In the genomic region with DNA sequence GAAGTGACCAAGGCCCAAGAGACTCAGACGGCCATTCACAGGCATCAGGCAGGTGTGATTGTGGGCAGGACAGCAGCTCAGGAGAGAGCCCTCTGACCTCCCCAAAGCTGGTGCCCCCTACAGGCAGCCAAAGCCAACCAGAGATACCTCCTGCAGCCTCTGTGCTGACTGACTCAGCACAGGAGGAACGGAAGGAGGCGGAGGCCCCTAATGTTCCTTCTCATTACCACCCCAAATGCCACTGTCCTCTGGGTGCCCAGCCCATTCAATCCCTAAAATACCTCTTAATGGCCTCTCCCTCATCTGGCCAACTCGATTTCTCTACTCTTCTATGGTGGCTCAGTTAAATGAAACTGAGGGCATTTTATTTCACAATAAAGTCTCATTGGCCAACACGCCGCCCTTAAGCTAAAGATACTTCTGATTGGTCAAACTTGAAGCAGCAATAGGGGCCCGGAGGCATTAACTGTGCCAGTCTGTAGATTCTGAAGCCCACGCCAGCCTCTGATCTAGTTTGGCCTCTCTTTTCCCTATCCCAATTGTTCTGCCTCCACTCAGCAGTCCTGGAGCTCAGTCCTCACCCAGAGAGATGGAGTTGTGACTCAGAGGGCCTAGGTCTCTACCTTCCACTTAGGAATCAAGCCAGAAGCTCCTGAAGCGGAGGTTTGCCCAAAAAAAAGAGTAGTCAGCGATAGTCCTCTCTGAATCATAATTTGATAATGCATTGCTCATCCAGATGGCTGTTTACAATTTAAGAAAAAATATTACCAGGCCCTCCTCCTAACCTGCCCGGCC, we compare ENCODE assay signal across 1 cellular context.
TF ChIP-seq lines count a peak whose summit lies in the region.

No MANE protein-coding gene starts in this region.

TF ChIP-seq in neural cell, 6 proteins besides CTCF, POLR2A, EP300 and RAD21 (continued from another document):
- no peak for TF ChIP-seq MXI1 (conservative IDR thresholded peaks at IDR 0.05; ENCODE audit: poor library complexity, severe bottlenecking)
- no peak for TF ChIP-seq EZH2 (IDR thresholded peaks at IDR 0.05; ENCODE audit: borderline replicate concordance, insufficient read depth, low read length, poor library complexity, severe bottlenecking)
